In the genomic region with DNA sequence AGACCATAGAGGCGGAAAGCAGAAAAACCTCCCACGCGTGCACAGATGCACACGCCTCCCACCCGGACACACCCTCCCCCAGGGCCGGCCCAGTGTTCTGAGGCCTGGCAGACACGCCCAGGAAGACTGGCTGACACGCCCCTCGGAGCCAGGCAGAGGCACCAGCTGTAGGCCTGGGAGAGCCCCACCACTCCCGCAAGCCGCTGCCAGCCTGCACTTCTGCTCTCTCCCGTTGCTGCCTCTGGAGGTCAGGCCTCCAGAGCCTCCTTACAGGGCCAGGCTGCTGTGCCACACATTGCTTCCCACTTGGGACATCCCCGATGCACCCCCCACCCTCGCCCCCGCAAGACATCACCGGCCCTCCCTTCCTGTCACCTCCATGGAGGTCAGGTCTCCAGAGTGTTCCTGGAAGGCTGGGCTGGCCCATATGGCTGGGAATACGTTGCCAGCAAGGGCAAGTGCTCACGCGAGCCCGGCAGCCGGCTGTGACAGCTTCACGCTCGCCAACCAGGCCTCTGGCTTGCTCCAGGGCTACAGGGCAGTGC, we compare ENCODE assay signal across 8 cellular contexts. TPM values are rescaled to one million over a fixed set of nuclear protein-coding genes. Genes with fewer than 3 reads are reported as not detected.
DNase-seq lines count a peak whose midpoint lies in the region; ATAC-seq and TF ChIP-seq lines count a peak whose summit lies in the region.

No MANE protein-coding gene starts in this region.

- H3K9me2 ChIP-seq in OCI-LY7 (ENCODE audit: insufficient read depth, low read length): no peaks in the 10 kb centered on the region

- intact Hi-C loops in OCI-LY7 (cut with micrococcal nuclease; ENCODE audit: unreplicated experiment): no loop called here
- intact Hi-C loops in cardiac septum (cut with DNase I): no loop called here
- intact Hi-C loops in esophagus muscularis mucosa (cut with DNase I): no loop called here

- no peak overlapping the region for H3K4me3 Mint-ChIP-seq in chondrocyte (ENCODE audit: unreplicated experiment)

- H3K27ac Mint-ChIP-seq in chondrocyte (ENCODE audit: unreplicated experiment): no peak overlapping the region

- H3K27ac ChIP-seq in OCI-LY7 (ENCODE audit: low read depth, low read length, poor library complexity, severe bottlenecking): no peak overlapping the region
- no peak overlapping the region for H3K27ac ChIP-seq in esophagus muscularis mucosa (replicated peaks in 1 of 4)

- no peak overlapping the region for H3K4me3 ChIP-seq in GM12865 (ENCODE audit: low read depth, low read length)
- H3K4me3 ChIP-seq in OCI-LY7 (ENCODE audit: low read depth, low read length, poor library complexity, severe bottlenecking): no peak overlapping the region
- no peak overlapping the region for H3K4me3 ChIP-seq in esophagus muscularis mucosa

- peaks cover 5% of the 10 kb centered on the region for H3K27me3 Mint-ChIP-seq in chondrocyte (ENCODE audit: low read depth)

- H3K4me2 ChIP-seq in OCI-LY7 (ENCODE audit: low read length): no peak overlapping the region

- ATAC-seq in GM18498 (IDR thresholded peaks at IDR 0.05; ENCODE audit: unreplicated experiment): no peak

- BruUV-seq in OCI-LY7 (replicated peaks; lab: Mats Ljungman, UMichigan): no TSS peak

- TF ChIP-seq CTCF in GM12865 (IDR thresholded peaks at IDR 0.05; ENCODE audit: insufficient read depth, low read depth, low read length, missing control alignments): no peak
- TF ChIP-seq CTCF in OCI-LY7 (conservative IDR thresholded peaks at IDR 0.05; ENCODE audit: low read length): no peak
- no peak for TF ChIP-seq CTCF in chondrocyte (IDR thresholded peaks at IDR 0.05)
- TF ChIP-seq CTCF in esophagus muscularis mucosa (IDR thresholded peaks at IDR 0.05): no peak

- H3K36me3 ChIP-seq in OCI-LY7 (ENCODE audit: insufficient read depth, low read length) (no peaks in the 10 kb centered on the region), esophagus muscularis mucosa (peaks cover 0 to 15% (median 10%) of the 10 kb centered on the region in 4 donors)

- H3K79me2 ChIP-seq in OCI-LY7 (ENCODE audit: insufficient read depth, low read depth, low read length): no peaks in the 10 kb centered on the region

- no peak overlapping the region for H2AFZ ChIP-seq in OCI-LY7 (ENCODE audit: low read length)

- CTCF ChIA-PET in OCI-LY7 (lab: Charles Lee; ENCODE audit: unreplicated experiment): no interaction called here

- H3K4me1 Mint-ChIP-seq in chondrocyte (ENCODE audit: low read depth): no peaks in the 10 kb centered on the region

- no peaks in the 10 kb centered on the region for H3K36me3 Mint-ChIP-seq in chondrocyte (ENCODE audit: low read depth)

- no peaks in the 10 kb centered on the region for H4K20me1 ChIP-seq in OCI-LY7 (ENCODE audit: insufficient read depth, low read length)

- POLR2A ChIA-PET in OCI-LY7 (lab: Charles Lee): no interaction called here

- H3K4me1 ChIP-seq in OCI-LY7 (ENCODE audit: insufficient read depth, low read length, poor library complexity, severe bottlenecking): peaks cover under 1% of the 10 kb centered on the region
- H3K4me1 ChIP-seq in esophagus muscularis mucosa: peaks cover 24 to 47% (median 41%) of the 10 kb centered on the region in 4 donors

- 61% methylated on average over 20 of the region's 23 CpGs for WGBS in esophagus muscularis mucosa

- TF ChIP-seq EP300 in esophagus muscularis mucosa (IDR thresholded peaks at IDR 0.05): no peak

- peaks cover 0 to 4% (median 0%) of the 10 kb centered on the region in 4 donors for H3K27me3 ChIP-seq in esophagus muscularis mucosa

- no peaks in the 10 kb centered on the region for H3K9me3 Mint-ChIP-seq in chondrocyte (ENCODE audit: low read depth)

- H3K9me3 ChIP-seq in OCI-LY7 (ENCODE audit: low read length) (no peaks in the 10 kb centered on the region), esophagus muscularis mucosa (no peaks in the 10 kb centered on the region)

- no peak for TF ChIP-seq POLR2A in esophagus muscularis mucosa (IDR thresholded peaks at IDR 0.05; ENCODE audit: low read depth)

- DNase-seq in GM12865 (ENCODE audit: low read depth): peak; percentile 32
- DNase-seq in OCI-LY7 (ENCODE audit: low spot score): peak; percentile 10
- DNase-seq in activated T-cell treated with anti-CD3 and anti-CD28 coated beads, Interleukin-2, amount 50 U/mL, for 1 hour: peak; percentile 62
- DNase-seq in cardiac septum (ENCODE audit: low spot score): peak; percentile 86
- peak; percentile 23 to 44 for DNase-seq in stimulated activated CD4-positive, alpha-beta T cell treated with anti-CD3 and anti-CD28 coated beads, Interleukin-1b, Interleukin-23, amount 100 ng/mL, for 4 hours (ENCODE audit: low read depth in 2 of 2)
- no peak for DNase-seq in chondrocyte (ENCODE audit: low spot score)
- no peak for DNase-seq in esophagus muscularis mucosa (ENCODE audit: extremely low spot score)

RNA-seq across cellular contexts. Expression of gene CASZ1, which starts 40.4 kb away (rescaled TPM):
- 1.8 and 3.3 TPM in 2 replicates for total RNA-seq in OCI-LY7 (2014; rRNA removed; shearing (Covaris generic))
- total RNA-seq in OCI-LY7 (2022) (3.9 and 4.9 TPM in 2 replicates), cardiac septum (82.0 TPM), chondrocyte (1.9 to 4.1 TPM (median 3.4 TPM) in 3 replicates), esophagus muscularis mucosa (10 to 100 TPM; 21.9 to 60.2 (median 29.6) TPM)

Comparison
In these comparisons a context has a peak if more than half of its experiments do, and no peak if none do; other contexts are left out.
1. DNase-seq: peak in GM12865 (single experiment), OCI-LY7 (single experiment), activated T-cell treated with anti-CD3 and anti-CD28 coated beads, Interleukin-2, amount 50 U/mL, for 1 hour (single experiment), cardiac septum (single experiment) and stimulated activated CD4-positive, alpha-beta T cell treated with anti-CD3 and anti-CD28 coated beads, Interleukin-1b, Interleukin-23, amount 100 ng/mL, for 4 hours (2 of 2); none in chondrocyte (single experiment) and esophagus muscularis mucosa (single experiment).